In the genomic region with DNA sequence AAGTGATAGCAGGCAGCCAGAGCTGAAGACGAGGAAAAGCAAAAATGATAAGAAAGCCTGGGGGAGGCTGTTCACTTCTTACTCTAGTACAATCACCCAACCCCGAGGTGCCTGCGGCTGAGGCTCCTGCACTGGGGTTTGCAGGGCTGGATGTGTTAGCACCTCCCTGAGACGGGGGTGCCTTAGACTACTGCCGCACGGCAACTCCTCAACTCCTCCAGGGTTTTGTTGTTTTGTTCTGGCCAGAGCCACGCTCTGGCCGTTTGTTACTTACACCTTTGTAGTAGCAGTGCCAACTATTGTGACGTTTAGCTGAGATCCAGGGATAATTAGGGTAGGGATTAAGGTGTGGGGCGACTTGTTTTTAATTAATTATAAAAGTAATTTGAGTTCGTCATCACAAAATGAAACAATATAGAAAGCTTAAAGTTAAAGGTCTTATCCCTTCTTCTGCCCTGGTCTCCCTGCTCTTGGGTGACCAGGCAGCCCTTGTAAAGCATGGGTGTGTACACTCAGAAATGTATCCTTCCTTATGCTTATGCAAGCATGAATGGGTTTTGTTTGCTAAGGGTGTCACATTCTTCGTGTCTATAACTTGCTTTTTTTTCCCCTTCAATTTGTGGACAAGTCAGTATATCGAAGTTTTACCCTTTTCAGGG, we compare ENCODE assay signal across 9 cellular contexts. TPM values are rescaled to one million over a fixed set of nuclear protein-coding genes. Genes with fewer than 3 reads are reported as not detected.
A peak's percentile ranks its signal among the peaks of the same experiment; 100 is the strongest.
DNase-seq lines count a peak whose midpoint lies in the region; ATAC-seq and TF ChIP-seq lines count a peak whose summit lies in the region.
"Had no signal": no experiment of that assay in that cellular context is flagged by ENCODE, and none has a peak within 500 bp of the region (broad histone marks: within the 10 kb centered on the region; RNA-seq: fewer than 3 reads in every experiment).

No MANE protein-coding gene starts in this region.

- no peak for TF ChIP-seq CTCF in upper lobe of left lung (IDR thresholded peaks at IDR 0.05)
- TF ChIP-seq CTCF in vagina (IDR thresholded peaks at IDR 0.05), result no peak

- peak; percentile 15 for DNase-seq in activated CD4-positive, alpha-beta T cell treated with anti-CD3 and anti-CD28 coated beads for 1 hour
- DNase-seq in activated CD4-positive, alpha-beta T cell treated with anti-CD3 and anti-CD28 coated beads, Interleukin-2, amount 50 U/mL, for 4 hours, result no peak
- peak; percentile 29 for DNase-seq in activated T-cell treated with anti-CD3 and anti-CD28 coated beads, Interleukin-2, amount 50 U/mL, for 4 hours
- peak in 1 of 2 donors; percentile 51 for DNase-seq in upper lobe of left lung
- no peak for DNase-seq in vagina (ENCODE audit: extremely low spot score in 2 of 2)
- no peak for DNase-seq in medulla oblongata (ENCODE audit: extremely low spot score)
- DNase-seq in NCI-H2196 (lab: John Stamatoyannopoulos, UW; ENCODE audit: unreplicated experiment), result no peak

- no peaks in the 10 kb centered on the region for H3K27me3 Mint-ChIP-seq in activated T-cell treated with anti-CD3 and anti-CD28 coated beads, Interleukin-2, amount 50 U/mL, for 4 hours (ENCODE audit: low read depth)

- 32 to 46% methylated on average over 13 of the region's 13 CpGs for WGBS in upper lobe of left lung, 2 donors

- H3K27me3 ChIP-seq in mucosa of rectum (ENCODE audit: control insufficient read depth in 2 of 2, insufficient read depth in 2 of 2, low read length in 2 of 2) (no peaks in the 10 kb centered on the region), upper lobe of left lung (no peaks in the 10 kb centered on the region), vagina (no peaks in the 10 kb centered on the region)

- H3K4me1 Mint-ChIP-seq in activated T-cell treated with anti-CD3 and anti-CD28 coated beads, Interleukin-2, amount 50 U/mL, for 4 hours (ENCODE audit: low read depth), result peaks cover 32% of the 10 kb centered on the region

- TF ChIP-seq POLR2A in upper lobe of left lung (IDR thresholded peaks at IDR 0.05), result no peak
- TF ChIP-seq POLR2A in vagina (IDR thresholded peaks at IDR 0.05), result no peak

- TF ChIP-seq EP300 in upper lobe of left lung (IDR thresholded peaks at IDR 0.05), result no peak

- H3K27ac ChIP-seq in mucosa of rectum (ENCODE audit: low read depth in 2 of 2, low read length in 2 of 2) (peak overlapping the region; percentile 95), upper lobe of left lung (peak overlapping the region; percentile 71 to 85 (median 78)), vagina (no peak overlapping the region)

- H3K9me3 Mint-ChIP-seq in activated T-cell treated with anti-CD3 and anti-CD28 coated beads, Interleukin-2, amount 50 U/mL, for 4 hours, result no peaks in the 10 kb centered on the region

- H3K9me3 ChIP-seq in mucosa of rectum (ENCODE audit: control insufficient read depth in 2 of 2, low read length in 2 of 2) (no peaks in the 10 kb centered on the region), upper lobe of left lung (no peaks in the 10 kb centered on the region), vagina (no peaks in the 10 kb centered on the region)

- H3K36me3 Mint-ChIP-seq in activated T-cell treated with anti-CD3 and anti-CD28 coated beads, Interleukin-2, amount 50 U/mL, for 4 hours (ENCODE audit: insufficient read depth), result no peaks in the 10 kb centered on the region

- H3K4me1 ChIP-seq in mucosa of rectum (ENCODE audit: control insufficient read depth in 2 of 2, insufficient read depth in 2 of 2, low read length in 2 of 2) (peaks cover 25 to 29% of the 10 kb centered on the region in 2 donors), upper lobe of left lung (peaks cover 29 to 65% (median 58%) of the 10 kb centered on the region in 4 donors), vagina (peaks cover 54% of the 10 kb centered on the region)

- H3K9ac ChIP-seq in mucosa of rectum (ENCODE audit: low read depth in 1 of 2, low read length in 2 of 2), result peak overlapping the region; percentile 65 to 74

- peak overlapping the region; percentile 47 for H3K4me3 Mint-ChIP-seq in activated T-cell treated with anti-CD3 and anti-CD28 coated beads, Interleukin-2, amount 50 U/mL, for 4 hours

- peak; percentile 85 to 92 for ATAC-seq in activated T-cell treated with anti-CD3 and anti-CD28 coated beads, Interleukin-2, amount 50 U/mL, for 4 hours
- peak; percentile 38 to 80 for ATAC-seq in upper lobe of left lung (ENCODE audit: low FRiP score in 2 of 2)

- intact Hi-C loops in vagina (cut with DNase I), result no loop called here

- H3K4me3 ChIP-seq in mucosa of rectum (ENCODE audit: low read length in 2 of 2) (peak overlapping the region; percentile 31 to 63), upper lobe of left lung (peak overlapping the region in 1 of 4 donors; percentile 2), vagina (no peak overlapping the region)

- H3K36me3 ChIP-seq in mucosa of rectum (ENCODE audit: control insufficient read depth in 2 of 2, insufficient read depth in 2 of 2, low read length in 2 of 2) (no peaks in the 10 kb centered on the region), upper lobe of left lung (no peaks in the 10 kb centered on the region), vagina (no peaks in the 10 kb centered on the region)

RNA-seq across cellular contexts. Expression of a gene that starts 51.3 kb away (rescaled TPM):
- total RNA-seq in activated T-cell treated with anti-CD3 and anti-CD28 coated beads, Interleukin-2, amount 50 U/mL, for 4 hours, result under 1 TPM in 1 of 3 donors, not detected in 2; 0.11 TPM
- total RNA-seq in upper lobe of left lung, result 10 to 100 TPM in 5 of 6 donors, 1 to 10 TPM in 1; 7.8 to 35.6 (median 16.8) TPM
- 10.1 TPM for total RNA-seq in vagina
- total RNA-seq: astrocyte had no signal

Comparison
In these comparisons a context has a peak if more than half of its experiments do, and no peak if none do; other contexts are left out.
1. DNase-seq: peak in activated CD4-positive, alpha-beta T cell treated with anti-CD3 and anti-CD28 coated beads for 1 hour (single experiment) and activated T-cell treated with anti-CD3 and anti-CD28 coated beads, Interleukin-2, amount 50 U/mL, for 4 hours (single experiment); none in activated CD4-positive, alpha-beta T cell treated with anti-CD3 and anti-CD28 coated beads, Interleukin-2, amount 50 U/mL, for 4 hours (0 of 2), vagina (0 of 2), medulla oblongata (single experiment) and NCI-H2196 (single experiment).
2. H3K4me3 ChIP-seq: peak in mucosa of rectum (2 of 2); none in vagina (0 of 2).
3. RNA of a gene that starts 51.3 kb away (total RNA-seq): 7.8 to 35.6 TPM in upper lobe of left lung and 10.1 TPM in vagina (single experiment); 0.11 TPM in activated T-cell treated with anti-CD3 and anti-CD28 coated beads, Interleukin-2, amount 50 U/mL, for 4 hours; every median in the first group is over 4 times any median in the second.